In genomic region chr7:157989611-157990010, GRCh38 we compare ENCODE assay signal across 17 cellular contexts.
"Had no signal": no experiment of that assay in that cellular context is flagged by ENCODE, and none has a peak within 500 bp of the region (broad histone marks: within the 10 kb centered on the region; RNA-seq: fewer than 3 reads in every experiment).

No MANE protein-coding gene starts in this region.

- H3K9me3 ChIP-seq: SK-N-SH had no signal

- DNase-seq: IMR-90, Karpas-422, KG1, MM.1S, NCI-H1092 treated with DMSO at 0.1 percent for 48 hours, NCI-H187, NCI-H2081 treated with DMSO at 0.1 percent for 48 hours, NCI-H2171, NCI-H226, NCI-H446, NCI-H510A, NCI-H524 treated with DMSO at 0.1 percent for 48 hours, NCI-H69, NCI-H774, Right ventricle myocardium superior, RPMI8226, SK-N-SH had no signal
